In genomic region chr12:23686095-23686494, GRCh38 we compare ENCODE assay signal across 20 cellular contexts.
A peak's percentile ranks its signal among the peaks of the same experiment; 100 is the strongest.
DNase-seq lines count a peak whose midpoint lies in the region; ATAC-seq and TF ChIP-seq lines count a peak whose summit lies in the region.
"Had no signal": no experiment of that assay in that cellular context is flagged by ENCODE, and none has a peak within 500 bp of the region (broad histone marks: within the 10 kb centered on the region; RNA-seq: fewer than 3 reads in every experiment).

No MANE protein-coding gene starts in this region.

- TF ChIP-seq CTCF in neural progenitor cell (IDR thresholded peaks at IDR 0.05) = no peak

- H3K27me3 ChIP-seq in neural progenitor cell = no peaks in the 10 kb centered on the region
- H3K27me3 ChIP-seq: BLaER1 had no signal

- H3K36me3 ChIP-seq in neural progenitor cell = peaks cover 8% of the 10 kb centered on the region
- H3K36me3 ChIP-seq: BLaER1 had no signal

- no peak for ATAC-seq in HG02938 (IDR thresholded peaks at IDR 0.05; ENCODE audit: unreplicated experiment)
- ATAC-seq: CD8-positive, alpha-beta T cell; SK-N-SH treated with all-trans-retinoic acid at 6 μM for 48 hours had no signal

- H3K27me3 Mint-ChIP-seq in neural progenitor cell (ENCODE audit: insufficient read depth, low read depth) = peaks cover 2% of the 10 kb centered on the region

- no peak overlapping the region for H3K4me2 ChIP-seq in neural progenitor cell
- H3K4me2 ChIP-seq: BLaER1 had no signal

- peaks cover 20% of the 10 kb centered on the region for H3K36me3 Mint-ChIP-seq in neural progenitor cell
- H3K36me3 Mint-ChIP-seq: CD8-positive, alpha-beta T cell had no signal

- H3K9me3 Mint-ChIP-seq in neural progenitor cell = peaks cover 5% of the 10 kb centered on the region

- H3K4me1 Mint-ChIP-seq in neural progenitor cell = no peaks in the 10 kb centered on the region

- no peaks in the 10 kb centered on the region for H4K20me1 ChIP-seq in neural progenitor cell (ENCODE audit: low read depth)
- H4K20me1 ChIP-seq: BLaER1 had no signal

- H3K79me2 ChIP-seq in neural progenitor cell (ENCODE audit: low read depth) = peaks cover 10% of the 10 kb centered on the region

- H3K27ac ChIP-seq in neural progenitor cell = peak overlapping the region; percentile 17
- H3K27ac ChIP-seq: BLaER1 had no signal

- no peak overlapping the region for H3K27ac Mint-ChIP-seq in neural progenitor cell
- H3K27ac Mint-ChIP-seq: CD8-positive, alpha-beta T cell had no signal

- H3K9ac ChIP-seq in neural progenitor cell = no peak overlapping the region
- H3K9ac ChIP-seq: BLaER1 had no signal

- H3K9me3 ChIP-seq in neural progenitor cell (ENCODE audit: low read depth) = no peaks in the 10 kb centered on the region
- H3K9me3 ChIP-seq: BLaER1 had no signal

- DNase-seq in NCI-H748 (lab: John Stamatoyannopoulos, UW; ENCODE audit: unreplicated experiment) = peak; percentile 11
- DNase-seq in NCI-H748 treated with DMSO at 0.1 percent for 48 hours (lab: John Stamatoyannopoulos, UW) = no peak
- peak; percentile 37 for DNase-seq in NCI-H1105 treated with DMSO at 0.1 percent for 48 hours (lab: John Stamatoyannopoulos, UW)
- DNase-seq in NCI-H69 (lab: John Stamatoyannopoulos, UW) = peak; percentile 40
- DNase-seq in neural progenitor cell (ENCODE audit: low spot score) = no peak
- no peak for DNase-seq in HT-29 (ENCODE audit: low spot score)
- no peak for DNase-seq in hypothalamus (lab: John Stamatoyannopoulos, UW)
- DNase-seq: CD8-positive, alpha-beta T cell; EL; H7; IMR-90; NCI-H1930; NCI-H345; NK-92 treated with Interleukin-12 subunit alpha and Interleukin-12 subunit beta, amount 100 ng/mL, for 24 hours; OCI-M1; SHP77 treated with DMSO at 0.1 percent for 48 hours; T-helper 1 cell had no signal

- peaks cover 41% of the 10 kb centered on the region for H3F3A ChIP-seq in neural progenitor cell (ENCODE audit: low read depth)

- no peak overlapping the region for H2AFZ ChIP-seq in neural progenitor cell (replicated peaks)

- H3K4me3 Mint-ChIP-seq in neural progenitor cell = no peak overlapping the region
- H3K4me3 Mint-ChIP-seq: CD8-positive, alpha-beta T cell had no signal

- peaks cover 61% of the 10 kb centered on the region for H3K4me1 ChIP-seq in neural progenitor cell
- H3K4me1 ChIP-seq: BLaER1 had no signal

- no peak overlapping the region for H3K4me3 ChIP-seq in neural progenitor cell
- H3K4me3 ChIP-seq: BLaER1 had no signal

Comparison
In these comparisons a context has a peak if more than half of its experiments do, and no peak if none do; other contexts are left out.
1. DNase-seq: peak in NCI-H748 (single experiment), NCI-H1105 treated with DMSO at 0.1 percent for 48 hours (single experiment) and NCI-H69 (single experiment); none in NCI-H748 treated with DMSO at 0.1 percent for 48 hours (single experiment), neural progenitor cell (single experiment), HT-29 (single experiment) and hypothalamus (0 of 51).